ENCODE assay signal across 20 cellular contexts in the genomic region with DNA sequence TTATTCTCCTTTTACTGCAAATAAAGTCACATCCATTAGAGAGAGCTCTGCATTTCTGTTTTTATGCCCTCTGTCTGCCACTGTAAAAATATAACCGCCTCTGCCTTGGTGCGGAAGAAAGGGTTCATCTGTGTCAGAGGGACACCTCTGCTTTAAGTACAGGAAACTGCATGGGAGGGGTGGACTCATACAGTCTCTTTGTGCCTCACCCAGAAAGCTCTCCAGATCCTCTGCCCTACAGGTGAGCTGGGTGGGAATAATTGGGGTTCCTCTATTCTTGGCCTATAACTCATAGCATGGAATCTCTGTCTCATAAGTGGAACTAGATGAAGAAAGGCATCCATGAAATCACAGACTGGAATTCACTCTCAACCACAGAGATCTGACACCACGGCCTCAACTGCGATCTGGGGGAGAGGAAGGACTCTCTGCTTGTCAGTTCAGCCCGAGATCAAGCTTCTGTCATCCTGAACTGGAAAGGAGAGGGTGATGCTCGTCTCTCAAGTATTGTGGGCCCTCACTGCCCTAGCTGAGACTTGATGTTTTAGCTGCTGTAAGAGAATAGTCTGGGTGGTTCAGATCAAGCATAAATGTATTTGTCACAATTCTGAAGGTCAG.
A peak's percentile ranks its signal among the peaks of the same experiment; 100 is the strongest.
DNase-seq lines count a peak whose midpoint lies in the region; ATAC-seq lines count a peak whose summit lies in the region.
"Had no signal": no experiment of that assay in that cellular context is flagged by ENCODE, and none has a peak within 500 bp of the region (broad histone marks: within the 10 kb centered on the region; RNA-seq: fewer than 3 reads in every experiment).

No MANE protein-coding gene starts in this region.

- POLR2A ChIA-PET in activated CD8-positive, alpha-beta T cell treated with anti-CD3 and anti-CD28 coated beads, Interleukin-2, amount 10 ng/mL, durations not matched to agents 7 days and 5 days (lab: Charles Lee): no interaction called here

- CTCF ChIA-PET in activated CD8-positive, alpha-beta T cell treated with anti-CD3 and anti-CD28 coated beads, Interleukin-2, amount 10 ng/mL, durations not matched to agents 7 days and 5 days (lab: Charles Lee): interaction anchor here (0.8 to 3.2 kb wide), 11 partner anchors 10 to 168 kb away, joined by 3 to 22 read pairs (median 3); no protein-coding TSS in a partner anchor

- peak; percentile 43 for DNase-seq in stimulated activated CD4-positive, alpha-beta T cell treated with anti-CD3 and anti-CD28 coated beads, Interleukin-15, amount 100 ng/mL, for 24 hours
- DNase-seq in stimulated activated CD4-positive, alpha-beta T cell treated with anti-CD3 and anti-CD28 coated beads, Interleukin-12 subunit alpha, Interleukin-12 subunit beta, amount 100 ng/mL, for 4 hours: no peak
- DNase-seq in activated CD8-positive, alpha-beta T cell treated with anti-CD3 and anti-CD28 coated beads, Interleukin-2, amount 10 ng/mL, durations not matched to agents 7 days and 5 days: peak; percentile 56
- DNase-seq in activated naive CD8-positive, alpha-beta T cell treated with anti-CD3 and anti-CD28 coated beads, Interleukin-2, amount 50 U/mL, for 24 hours: peak; percentile 20
- no peak for DNase-seq in caudate nucleus (lab: John Stamatoyannopoulos, UW)
- no peak for DNase-seq in kidney glomerular epithelial cell (lab: John Stamatoyannopoulos, UW)
- DNase-seq: ACHN, esophagus squamous epithelium, HCEC 1CT, heart left ventricle, mesenchymal stem cell, MG63, NCI-H187 treated with DMSO at 0.1 percent for 48 hours, NCI-H446 had no signal

- H3K27ac Mint-ChIP-seq in activated CD8-positive, alpha-beta T cell treated with anti-CD3 and anti-CD28 coated beads, Interleukin-2, amount 10 ng/mL, durations not matched to agents 7 days and 5 days: peak overlapping the region; percentile 87
- peak overlapping the region; percentile 49 for H3K27ac Mint-ChIP-seq in activated naive CD8-positive, alpha-beta T cell treated with anti-CD3 and anti-CD28 coated beads, Interleukin-2, amount 50 U/mL, for 24 hours
- peak overlapping the region; percentile 78 for H3K27ac Mint-ChIP-seq in stimulated activated naive CD8-positive, alpha-beta T cell treated with anti-CD3 and anti-CD28 coated beads, Interleukin-15, Interleukin-2, amounts not matched to agents 100 ng/mL and 50 ng/mL, for 24 hours
- H3K27ac Mint-ChIP-seq: brain, neural progenitor cell had no signal

- no peaks in the 10 kb centered on the region for H3K36me3 Mint-ChIP-seq in activated CD8-positive, alpha-beta T cell treated with anti-CD3 and anti-CD28 coated beads, Interleukin-2, amount 10 ng/mL, durations not matched to agents 7 days and 5 days (ENCODE audit: low read depth)
- no peaks in the 10 kb centered on the region for H3K36me3 Mint-ChIP-seq in activated naive CD8-positive, alpha-beta T cell treated with anti-CD3 and anti-CD28 coated beads, Interleukin-2, amount 50 U/mL, for 24 hours (ENCODE audit: low read depth)
- H3K36me3 Mint-ChIP-seq in stimulated activated naive CD8-positive, alpha-beta T cell treated with anti-CD3 and anti-CD28 coated beads, Interleukin-15, Interleukin-2, amounts not matched to agents 100 ng/mL and 50 ng/mL, for 24 hours (ENCODE audit: low read depth): no peaks in the 10 kb centered on the region
- H3K36me3 Mint-ChIP-seq: brain, neural progenitor cell had no signal

- peaks cover 37% of the 10 kb centered on the region for H3K4me1 Mint-ChIP-seq in activated CD8-positive, alpha-beta T cell treated with anti-CD3 and anti-CD28 coated beads, Interleukin-2, amount 10 ng/mL, durations not matched to agents 7 days and 5 days (ENCODE audit: low read depth)
- peaks cover 54% of the 10 kb centered on the region for H3K4me1 Mint-ChIP-seq in activated naive CD8-positive, alpha-beta T cell treated with anti-CD3 and anti-CD28 coated beads, Interleukin-2, amount 50 U/mL, for 24 hours
- H3K4me1 Mint-ChIP-seq in stimulated activated naive CD8-positive, alpha-beta T cell treated with anti-CD3 and anti-CD28 coated beads, Interleukin-15, Interleukin-2, amounts not matched to agents 100 ng/mL and 50 ng/mL, for 24 hours (ENCODE audit: low read depth): peaks cover 52% of the 10 kb centered on the region
- H3K4me1 Mint-ChIP-seq: brain, neural progenitor cell had no signal

- H3K4me3 Mint-ChIP-seq in activated CD8-positive, alpha-beta T cell treated with anti-CD3 and anti-CD28 coated beads, Interleukin-2, amount 10 ng/mL, durations not matched to agents 7 days and 5 days: peak overlapping the region; percentile 67
- peak overlapping the region; percentile 39 for H3K4me3 Mint-ChIP-seq in activated naive CD8-positive, alpha-beta T cell treated with anti-CD3 and anti-CD28 coated beads, Interleukin-2, amount 50 U/mL, for 24 hours
- H3K4me3 Mint-ChIP-seq in stimulated activated naive CD8-positive, alpha-beta T cell treated with anti-CD3 and anti-CD28 coated beads, Interleukin-15, Interleukin-2, amounts not matched to agents 100 ng/mL and 50 ng/mL, for 24 hours: peak overlapping the region; percentile 65
- H3K4me3 Mint-ChIP-seq: brain, neural progenitor cell had no signal

- no peak overlapping the region for H3K27ac ChIP-seq in caudate nucleus (ENCODE audit: low read depth, low read length)
- H3K27ac ChIP-seq: esophagus squamous epithelium, heart left ventricle, neural progenitor cell, right atrium auricular region, SJSA1 had no signal

- no peaks in the 10 kb centered on the region for H3K9me3 Mint-ChIP-seq in activated CD8-positive, alpha-beta T cell treated with anti-CD3 and anti-CD28 coated beads, Interleukin-2, amount 10 ng/mL, durations not matched to agents 7 days and 5 days (ENCODE audit: insufficient read depth)
- no peaks in the 10 kb centered on the region for H3K9me3 Mint-ChIP-seq in activated naive CD8-positive, alpha-beta T cell treated with anti-CD3 and anti-CD28 coated beads, Interleukin-2, amount 50 U/mL, for 24 hours
- no peaks in the 10 kb centered on the region for H3K9me3 Mint-ChIP-seq in stimulated activated naive CD8-positive, alpha-beta T cell treated with anti-CD3 and anti-CD28 coated beads, Interleukin-15, Interleukin-2, amounts not matched to agents 100 ng/mL and 50 ng/mL, for 24 hours

- no peaks in the 10 kb centered on the region for H3K27me3 Mint-ChIP-seq in activated CD8-positive, alpha-beta T cell treated with anti-CD3 and anti-CD28 coated beads, Interleukin-2, amount 10 ng/mL, durations not matched to agents 7 days and 5 days (ENCODE audit: low read depth)
- H3K27me3 Mint-ChIP-seq in activated naive CD8-positive, alpha-beta T cell treated with anti-CD3 and anti-CD28 coated beads, Interleukin-2, amount 50 U/mL, for 24 hours: no peaks in the 10 kb centered on the region
- H3K27me3 Mint-ChIP-seq in stimulated activated naive CD8-positive, alpha-beta T cell treated with anti-CD3 and anti-CD28 coated beads, Interleukin-15, Interleukin-2, amounts not matched to agents 100 ng/mL and 50 ng/mL, for 24 hours: no peaks in the 10 kb centered on the region
- H3K27me3 Mint-ChIP-seq: brain had no signal

- peak; percentile 96 for ATAC-seq in activated CD8-positive, alpha-beta T cell treated with anti-CD3 and anti-CD28 coated beads, Interleukin-2, amount 10 ng/mL, durations not matched to agents 7 days and 5 days
- peak; percentile 91 for ATAC-seq in activated naive CD8-positive, alpha-beta T cell treated with anti-CD3 and anti-CD28 coated beads, Interleukin-2, amount 50 U/mL, for 24 hours
- no peak for ATAC-seq in GM18861 (IDR thresholded peaks at IDR 0.05; ENCODE audit: unreplicated experiment)
- ATAC-seq: heart left ventricle had no signal

Comparison
In these comparisons a context has a peak if more than half of its experiments do, and no peak if none do; other contexts are left out.
1. DNase-seq: peak in stimulated activated CD4-positive, alpha-beta T cell treated with anti-CD3 and anti-CD28 coated beads, Interleukin-15, amount 100 ng/mL, for 24 hours (single experiment), activated CD8-positive, alpha-beta T cell treated with anti-CD3 and anti-CD28 coated beads, Interleukin-2, amount 10 ng/mL, durations not matched to agents 7 days and 5 days (single experiment) and activated naive CD8-positive, alpha-beta T cell treated with anti-CD3 and anti-CD28 coated beads, Interleukin-2, amount 50 U/mL, for 24 hours (single experiment); none in stimulated activated CD4-positive, alpha-beta T cell treated with anti-CD3 and anti-CD28 coated beads, Interleukin-12 subunit alpha, Interleukin-12 subunit beta, amount 100 ng/mL, for 4 hours (single experiment), caudate nucleus (0 of 61) and kidney glomerular epithelial cell (single experiment).
2. Peak in every context shown above with its lines, with median percentiles within 50 percentile points of each other: H3K27ac Mint-ChIP-seq and H3K4me3 Mint-ChIP-seq.